Comparison of ENCODE assay signal across 10 cellular contexts in the genomic region with DNA sequence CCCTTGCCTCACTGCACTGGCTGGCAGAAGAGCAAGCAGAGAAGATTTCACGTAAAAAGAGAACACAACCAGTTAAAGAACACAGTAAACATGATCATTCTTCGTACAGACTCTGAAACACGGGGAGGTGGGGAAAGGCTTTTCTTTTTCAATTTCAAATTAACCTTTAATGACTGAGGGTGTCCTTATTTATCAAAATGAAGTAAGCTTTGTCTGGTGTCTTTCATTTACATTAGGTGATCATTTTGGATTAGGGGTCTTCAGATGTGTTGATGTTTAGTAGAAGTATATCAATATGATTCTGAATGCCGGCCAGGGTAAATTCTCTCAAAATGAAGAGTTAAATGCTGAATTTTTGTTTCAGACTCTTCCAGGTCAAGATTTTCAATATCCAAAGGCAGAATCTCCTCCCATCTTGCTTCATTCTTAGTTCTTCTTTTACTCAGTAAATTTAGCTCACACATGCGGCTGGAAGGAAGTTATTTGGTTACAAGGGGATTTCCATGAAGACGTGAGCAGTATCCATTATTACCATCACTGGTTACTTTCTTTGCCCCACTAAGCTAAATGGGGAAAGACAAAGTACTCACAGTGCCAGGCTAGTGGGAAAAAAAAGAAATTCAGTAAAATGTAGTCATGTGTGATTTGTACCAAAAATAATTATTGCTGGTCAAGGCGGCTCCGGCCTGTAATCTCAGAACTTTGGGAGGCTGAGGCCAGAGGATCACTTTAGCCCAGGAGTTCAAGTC.
DNase-seq lines count a peak whose midpoint lies in the region; ATAC-seq and TF ChIP-seq lines count a peak whose summit lies in the region.
"Had no signal": no experiment of that assay in that cellular context is flagged by ENCODE, and none has a peak within 500 bp of the region (broad histone marks: within the 10 kb centered on the region; RNA-seq: fewer than 3 reads in every experiment).

No MANE protein-coding gene starts in this region.

- no peak overlapping the region for H3K27ac Mint-ChIP-seq in natural killer cell
- H3K27ac Mint-ChIP-seq in activated CD8-positive, alpha-beta T cell treated with anti-CD3 and anti-CD28 coated beads for 36 hours: no peak overlapping the region

- no peak for TF ChIP-seq CTCF in natural killer cell (IDR thresholded peaks at IDR 0.05)
- no peak for TF ChIP-seq CTCF in activated CD8-positive, alpha-beta T cell treated with anti-CD3 and anti-CD28 coated beads for 36 hours (IDR thresholded peaks at IDR 0.05)

- H3K9me3 Mint-ChIP-seq in natural killer cell: no peaks in the 10 kb centered on the region
- no peaks in the 10 kb centered on the region for H3K9me3 Mint-ChIP-seq in activated CD8-positive, alpha-beta T cell treated with anti-CD3 and anti-CD28 coated beads for 36 hours

- H3K4me3 Mint-ChIP-seq in natural killer cell: no peak overlapping the region
- no peak overlapping the region for H3K4me3 Mint-ChIP-seq in activated CD8-positive, alpha-beta T cell treated with anti-CD3 and anti-CD28 coated beads for 36 hours

- POLR2A ChIA-PET in activated CD8-positive, alpha-beta T cell treated with anti-CD3 and anti-CD28 coated beads for 36 hours (lab: Charles Lee): interaction anchor here (0.6 kb wide), 1 partner anchor 700 kb away, joined by 3 read pairs; no protein-coding TSS in a partner anchor

- DNase-seq in natural killer cell: no peak
- DNase-seq in stimulated activated CD4-positive, alpha-beta T cell treated with anti-CD3 and anti-CD28 coated beads, Interleukin-2, amount 100 ng/mL, for 48 hours: no peak
- no peak for DNase-seq in activated CD8-positive, alpha-beta T cell treated with anti-CD3 and anti-CD28 coated beads for 36 hours
- DNase-seq in NK-92 treated with Interleukin-12 subunit alpha and Interleukin-12 subunit beta, amount 100 ng/mL, for 24 hours (lab: John Stamatoyannopoulos, UW): no peak
- DNase-seq: activated CD4-positive, alpha-beta T cell treated with anti-CD3 and anti-CD28 coated beads, Interleukin-2, amount 50 U/mL, for 4 hours; PC-9 had no signal

- ATAC-seq in GM18858 (IDR thresholded peaks at IDR 0.05; ENCODE audit: unreplicated experiment): peak; percentile 81
- peak; percentile 78 for ATAC-seq in GM21786 (IDR thresholded peaks at IDR 0.05; ENCODE audit: unreplicated experiment)
- peak; percentile 70 for ATAC-seq in HG03571 (IDR thresholded peaks at IDR 0.05; ENCODE audit: unreplicated experiment)
- peak; percentile 57 to 75 (median 70) for ATAC-seq in natural killer cell
- ATAC-seq in activated CD8-positive, alpha-beta T cell treated with anti-CD3 and anti-CD28 coated beads for 36 hours: no peak
- no peak for ATAC-seq in esophagus mucosa

- CTCF ChIA-PET in activated CD8-positive, alpha-beta T cell treated with anti-CD3 and anti-CD28 coated beads for 36 hours (lab: Charles Lee): interaction anchor here (1.4 kb wide), 1 partner anchor 10 kb away, joined by 3 read pairs; no protein-coding TSS in a partner anchor

- H3K27me3 Mint-ChIP-seq in natural killer cell (ENCODE audit: low read depth in 2 of 2): peaks cover 47 to 60% of the 10 kb centered on the region in 2 donors
- H3K27me3 Mint-ChIP-seq in activated CD8-positive, alpha-beta T cell treated with anti-CD3 and anti-CD28 coated beads for 36 hours: peaks cover 29% of the 10 kb centered on the region

- H3K36me3 Mint-ChIP-seq in natural killer cell: no peaks in the 10 kb centered on the region
- H3K36me3 Mint-ChIP-seq in activated CD8-positive, alpha-beta T cell treated with anti-CD3 and anti-CD28 coated beads for 36 hours (ENCODE audit: low read depth): no peaks in the 10 kb centered on the region

- H3K4me1 Mint-ChIP-seq in natural killer cell: peaks cover 6 to 12% of the 10 kb centered on the region in 2 donors
- peaks cover 7% of the 10 kb centered on the region for H3K4me1 Mint-ChIP-seq in activated CD8-positive, alpha-beta T cell treated with anti-CD3 and anti-CD28 coated beads for 36 hours (ENCODE audit: low read depth)

- intact Hi-C loops in natural killer cell (cut with micrococcal nuclease): no loop called here
- intact Hi-C loops in activated CD8-positive, alpha-beta T cell treated with anti-CD3 and anti-CD28 coated beads for 36 hours (cut with micrococcal nuclease): no loop called here

Comparison
In these comparisons a context has a peak if more than half of its experiments do, and no peak if none do; other contexts are left out.
1. ATAC-seq: peak in GM18858 (single experiment), GM21786 (single experiment), HG03571 (single experiment) and natural killer cell (3 of 3); none in activated CD8-positive, alpha-beta T cell treated with anti-CD3 and anti-CD28 coated beads for 36 hours (single experiment) and esophagus mucosa (single experiment).